26 cellular contexts compared by ENCODE assay signal in the genomic region with DNA sequence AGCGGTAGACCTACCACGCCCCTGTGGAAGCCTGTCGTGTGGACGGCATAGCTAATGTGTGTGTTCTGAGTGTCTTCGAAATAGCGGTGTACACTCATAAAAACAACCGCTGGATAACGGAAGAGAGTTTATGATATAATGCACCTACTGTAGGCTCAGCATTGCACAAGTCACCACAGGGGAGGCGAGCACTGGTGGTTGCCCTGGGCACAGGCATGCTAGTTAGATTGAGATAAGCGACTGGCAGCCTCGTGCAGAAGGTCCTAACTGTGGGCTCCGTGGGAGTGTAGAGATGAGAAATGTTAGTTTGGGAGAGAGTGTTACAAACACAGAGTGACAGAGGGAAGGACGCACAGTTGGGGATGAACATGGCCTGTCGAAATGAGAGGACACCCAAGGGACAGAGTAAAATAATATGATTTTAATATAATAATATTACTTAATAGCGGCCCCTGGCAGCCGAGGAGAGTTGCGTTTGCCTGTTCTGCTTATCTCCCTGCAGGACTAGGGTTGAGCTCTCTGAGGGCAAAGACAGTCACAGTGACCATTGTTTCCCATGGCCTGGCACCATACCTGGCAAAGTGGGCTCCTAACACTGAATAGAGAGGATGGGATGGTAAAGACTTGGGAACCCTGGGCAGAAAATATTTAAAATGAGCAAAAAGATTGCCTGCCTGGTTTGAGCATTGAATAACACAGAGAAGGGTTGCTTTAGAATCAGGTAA.
"Had no signal": no experiment of that assay in that cellular context is flagged by ENCODE, and none has a peak within 500 bp of the region (broad histone marks: within the 10 kb centered on the region; RNA-seq: fewer than 3 reads in every experiment).

No MANE protein-coding gene starts in this region.

- DNase-seq: dorsolateral prefrontal cortex; effector CD8-positive, alpha-beta T cell; foreskin keratinocyte; heart left ventricle; kidney; mesenchymal stem cell; midbrain; naive thymus-derived CD4-positive, alpha-beta T cell; right cardiac atrium; small intestine; stimulated activated CD4-positive, alpha-beta T cell treated with anti-CD3 and anti-CD28 coated beads, Interleukin-12 subunit alpha, Interleukin-12 subunit beta, amount 100 ng/mL, for 4 hours; stimulated activated CD4-positive, alpha-beta T cell treated with anti-CD3 and anti-CD28 coated beads, Interleukin-1b, Interleukin-23, amount 100 ng/mL, for 48 hours; stimulated activated CD4-positive, alpha-beta T cell treated with anti-CD3 and anti-CD28 coated beads, Interleukin-4, amount 100 ng/mL, for 1 hour; stimulated activated CD8-positive, alpha-beta memory T cell treated with anti-CD3 and anti-CD28 coated beads, Interleukin-4, amount 100 ng/mL, for 48 hours; stimulated activated naive CD4-positive, alpha-beta T cell treated with Interleukin-2 at 50 U/mL for 16 hours; stomach; transverse colon; upper lobe of right lung; uterus had no signal

- H3K27ac ChIP-seq: dorsolateral prefrontal cortex, esophagus muscularis mucosa, foreskin keratinocyte, gastroesophageal sphincter, heart left ventricle, hepatocyte, neural progenitor cell, prostate gland, stomach, thoracic aorta, transverse colon, upper lobe of right lung, uterus had no signal

- H3K36me3 ChIP-seq: neural progenitor cell, prostate gland, uterus had no signal

- H3K4me3 ChIP-seq: dorsolateral prefrontal cortex, esophagus muscularis mucosa, gastroesophageal sphincter, heart left ventricle, hepatocyte, neural progenitor cell, prostate gland, stomach, thoracic aorta, transverse colon, upper lobe of right lung, uterus had no signal

- H3K27me3 ChIP-seq: dorsolateral prefrontal cortex, esophagus muscularis mucosa, foreskin keratinocyte, gastroesophageal sphincter, heart left ventricle, hepatocyte, neural progenitor cell, stomach, transverse colon, upper lobe of right lung, uterus had no signal

- ATAC-seq: foreskin keratinocyte; gastroesophageal sphincter; heart left ventricle; left lobe of liver; naive thymus-derived CD4-positive, alpha-beta T cell; right cardiac atrium; upper lobe of right lung had no signal

- H3K4me1 ChIP-seq: esophagus muscularis mucosa, foreskin keratinocyte, gastroesophageal sphincter, neural progenitor cell, prostate gland, stomach, transverse colon, upper lobe of right lung, uterus had no signal

- H3K9me3 ChIP-seq: esophagus muscularis mucosa, gastroesophageal sphincter, heart left ventricle, prostate gland, stomach, thoracic aorta, transverse colon, upper lobe of right lung, uterus had no signal
